In the genomic region with DNA sequence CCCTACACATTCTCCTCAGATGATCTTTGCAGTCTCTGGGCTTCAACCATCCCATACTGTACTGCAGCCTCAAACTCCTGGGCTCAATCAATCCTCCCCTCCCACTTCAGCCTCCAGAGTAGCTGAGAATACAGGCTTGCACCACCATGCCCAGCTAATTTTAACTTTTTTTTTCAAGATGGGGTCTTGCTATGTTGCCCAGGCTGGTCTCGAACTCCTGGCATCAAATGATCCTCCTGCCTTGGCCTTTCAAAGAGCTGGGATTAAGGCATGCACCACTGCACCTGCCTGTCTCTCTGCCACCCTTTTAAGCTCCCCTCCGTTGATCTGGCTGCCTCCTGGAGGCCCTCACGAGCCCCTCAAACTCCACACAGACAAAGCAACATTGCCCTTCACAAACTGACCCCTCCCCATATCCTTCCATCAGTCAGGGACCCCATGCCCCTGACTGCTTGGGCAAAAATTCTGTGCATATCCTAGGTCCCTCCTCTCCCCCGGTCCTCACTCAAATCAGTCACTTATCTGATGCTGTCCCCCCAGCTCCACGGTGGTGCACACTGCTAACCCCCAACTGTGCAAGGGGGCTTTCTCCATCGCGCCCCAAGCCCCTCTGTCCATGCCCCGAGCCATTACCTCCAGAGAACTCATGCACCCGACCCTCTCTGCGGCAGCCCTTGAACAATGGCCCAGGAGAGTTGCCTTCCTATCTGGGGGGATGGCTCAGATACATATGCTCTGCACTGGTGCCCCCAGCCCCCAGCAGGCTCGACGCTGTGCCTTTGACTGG, we compare ENCODE assay signal across 27 cellular contexts.
DNase-seq lines count a peak whose midpoint lies in the region; ATAC-seq, FAIRE-seq and TF ChIP-seq lines count a peak whose summit lies in the region.
"Had no signal": no experiment of that assay in that cellular context is flagged by ENCODE, and none has a peak within 500 bp of the region (broad histone marks: within the 10 kb centered on the region; RNA-seq: fewer than 3 reads in every experiment).

No MANE protein-coding gene starts in this region.

- no peaks in the 10 kb centered on the region for H3K9me1 ChIP-seq in K562 (ENCODE audit: control insufficient read depth, insufficient read depth, low read length)

- H3K27ac ChIP-seq in K562 (ENCODE audit: extremely low read depth, low read depth, low read length), result no peak overlapping the region
- no peak overlapping the region for H3K27ac ChIP-seq in kidney (ENCODE audit: low read depth in 2 of 2, low read length in 2 of 2)
- no peak overlapping the region for H3K27ac ChIP-seq in osteoblast (ENCODE audit: low read depth, low read length)
- no peak overlapping the region for H3K27ac ChIP-seq in smooth muscle cell (ENCODE audit: low read depth)
- no peak overlapping the region for H3K27ac ChIP-seq in foreskin keratinocyte
- H3K27ac ChIP-seq: BLaER1 had no signal

- H3K4me1 ChIP-seq in K562 (replicated peaks in 1 of 2; ENCODE audit: control insufficient read depth in 2 of 2, insufficient read depth in 2 of 2, low read length in 2 of 2) (no peaks in the 10 kb centered on the region), kidney (ENCODE audit: control insufficient read depth in 1 of 2, insufficient read depth in 1 of 2, low read depth in 1 of 2, low read length in 2 of 2) (no peaks in the 10 kb centered on the region), osteoblast (ENCODE audit: insufficient read depth, low read length) (no peaks in the 10 kb centered on the region), smooth muscle cell (ENCODE audit: low read depth) (no peaks in the 10 kb centered on the region), foreskin keratinocyte (no peaks in the 10 kb centered on the region)
- H3K4me1 ChIP-seq: BE2C, BLaER1 had no signal

- H2AFZ ChIP-seq in K562 (ENCODE audit: low read depth, low read length), result no peak overlapping the region
- no peak overlapping the region for H2AFZ ChIP-seq in osteoblast (ENCODE audit: low read length)
- H2AFZ ChIP-seq in smooth muscle cell (ENCODE audit: low read depth), result no peak overlapping the region

- H3K4me3 Mint-ChIP-seq in natural killer cell treated with Interleukin-12 subunit alpha and Interleukin-12 subunit beta and Interleukin-15 and Interleukin-18, amount 100 ng/mL, for 72 hours, result no peak overlapping the region
- H3K4me3 Mint-ChIP-seq in natural killer cell, result no peak overlapping the region
- H3K4me3 Mint-ChIP-seq: CD8-positive, alpha-beta memory T cell had no signal

- FAIRE-seq in K562 (lab: Jason Lieb, UNC), result no peak
- FAIRE-seq in kidney (lab: Jason Lieb, UNC), result no peak
- FAIRE-seq: A204.1, G401.6, GM12891, GM19239 had no signal

- H3K27ac Mint-ChIP-seq in natural killer cell treated with Interleukin-12 subunit alpha and Interleukin-12 subunit beta and Interleukin-15 and Interleukin-18, amount 100 ng/mL, for 72 hours, result no peak overlapping the region
- no peak overlapping the region for H3K27ac Mint-ChIP-seq in natural killer cell
- H3K27ac Mint-ChIP-seq: CD14-positive monocyte; CD4-positive, CD25-positive, alpha-beta regulatory T cell; CD8-positive, alpha-beta memory T cell had no signal

- H4K20me1 ChIP-seq in K562 (replicated peaks; ENCODE audit: control insufficient read depth, insufficient read depth, low read length) (peaks cover 14% of the 10 kb centered on the region; the same call in 1 of the 2 replicates), osteoblast (ENCODE audit: insufficient read depth, low read length) (no peaks in the 10 kb centered on the region), smooth muscle cell (ENCODE audit: low read depth) (no peaks in the 10 kb centered on the region)
- H4K20me1 ChIP-seq: BLaER1 had no signal

- no TSS peak for BruUV-seq in K562 (replicated peaks; lab: Mats Ljungman, UMichigan)

- intact Hi-C loops in natural killer cell (cut with micrococcal nuclease), result no loop called here
- intact Hi-C loops in K562 (cut with micrococcal nuclease), result no loop called here
- intact Hi-C loops in kidney (cut with DNase I), result no loop called here

- H3K4me2 ChIP-seq in K562 (ENCODE audit: insufficient read depth, low read length), result no peak overlapping the region
- no peak overlapping the region for H3K4me2 ChIP-seq in osteoblast (ENCODE audit: insufficient read depth, low read length)
- no peak overlapping the region for H3K4me2 ChIP-seq in smooth muscle cell
- H3K4me2 ChIP-seq: BLaER1 had no signal

- peak; percentile 20 for DNase-seq in natural killer cell treated with Interleukin-12 subunit alpha and Interleukin-12 subunit beta and Interleukin-15 and Interleukin-18, amount 100 ng/mL, for 72 hours (ENCODE audit: low spot score)
- DNase-seq in natural killer cell (no peak), K562 (ENCODE audit: extremely low read depth in 1 of 4, low spot score in 3 of 4) (no peak), kidney (peak; percentile 47), osteoblast (ENCODE audit: insufficient read length, low spot score, missing footprints) (peak; percentile 61), smooth muscle cell (lab: John Stamatoyannopoulos, UW; ENCODE audit: unreplicated experiment) (no peak), foreskin keratinocyte (no peak)
- DNase-seq: 8988T; ACHN; BE2C; C1 segment of cervical spinal cord; CD4-positive, alpha-beta memory T cell; CD4-positive, CD25-positive, alpha-beta regulatory T cell; CD8-positive, alpha-beta memory T cell; COR-L47; DMS 273 treated with DMSO at 0.1 percent for 48 hours; DMS153; DMS53; DMS79; GF-D8 had no signal

- in situ Hi-C loops in K562 (cut with MboI), result no loop called here

- H3K27me3 ChIP-seq in K562 (ENCODE audit: control insufficient read depth in 2 of 2, insufficient read depth in 2 of 2, low read length in 2 of 2), result peaks cover 3 to 15% of the 10 kb centered on the region in 2 experiments; a peak in 4 of 5 replicates
- peaks cover 9% of the 10 kb centered on the region for H3K27me3 ChIP-seq in osteoblast (ENCODE audit: insufficient read depth, low read length)
- peaks cover 12% of the 10 kb centered on the region for H3K27me3 ChIP-seq in smooth muscle cell (ENCODE audit: low read depth)
- H3K27me3 ChIP-seq in foreskin keratinocyte, result no peaks in the 10 kb centered on the region
- H3K27me3 ChIP-seq: BE2C, BLaER1 had no signal

- no peak for TF ChIP-seq POLR2A in K562 (conservative IDR thresholded peaks at IDR 0.05)

- peaks cover 9 to 13% of the 10 kb centered on the region in 2 donors for H3K4me1 Mint-ChIP-seq in natural killer cell treated with Interleukin-12 subunit alpha and Interleukin-12 subunit beta and Interleukin-15 and Interleukin-18, amount 100 ng/mL, for 72 hours (ENCODE audit: low read depth in 2 of 2)
- H3K4me1 Mint-ChIP-seq in natural killer cell, result peaks cover 4 to 5% of the 10 kb centered on the region in 2 donors
- H3K4me1 Mint-ChIP-seq: CD14-positive monocyte had no signal

- 1% methylated on average over 12 of the region's 12 CpGs for WGBS in K562 (ENCODE audit: insufficient coverage, low coverage, missing lambda C conversion rate)
- 82% methylated on average over 12 of the region's 12 CpGs for WGBS in smooth muscle cell (ENCODE audit: low lambda C conversion rate)

- POLR2A ChIA-PET in K562 (lab: Yijun Ruan, JAX), result no interaction called here

- no peak overlapping the region for H3K4me3 ChIP-seq in K562
- H3K4me3 ChIP-seq in kidney (ENCODE audit: low read length in 2 of 2), result no peak overlapping the region
- no peak overlapping the region for H3K4me3 ChIP-seq in osteoblast (ENCODE audit: insufficient read depth, low read length)
- H3K4me3 ChIP-seq in smooth muscle cell, result no peak overlapping the region
- H3K4me3 ChIP-seq: BLaER1 had no signal

- no peak for TF ChIP-seq CTCF in natural killer cell (IDR thresholded peaks at IDR 0.05)
- no peak for TF ChIP-seq CTCF in K562 (IDR thresholded peaks at IDR 0.05 in 2 of 3, conservative IDR thresholded peaks at IDR 0.05 in 1 of 3; ENCODE audit: insufficient read depth in 2 of 3, low read depth in 1 of 3, low read length in 3 of 3)
- TF ChIP-seq CTCF in kidney (IDR thresholded peaks at IDR 0.05; ENCODE audit: borderline replicate concordance, extremely low read depth, insufficient read depth), result no peak
- TF ChIP-seq CTCF in osteoblast (IDR thresholded peaks at IDR 0.05; ENCODE audit: extremely low read depth, low read depth, low read length), result no peak
- no peak for TF ChIP-seq CTCF in smooth muscle cell (IDR thresholded peaks at IDR 0.05; ENCODE audit: borderline replicate concordance, insufficient read depth, poor library complexity, severe bottlenecking)
- no peak for TF ChIP-seq CTCF in foreskin keratinocyte (conservative IDR thresholded peaks at IDR 0.05)

- H3K27me3 Mint-ChIP-seq in natural killer cell treated with Interleukin-12 subunit alpha and Interleukin-12 subunit beta and Interleukin-15 and Interleukin-18, amount 100 ng/mL, for 72 hours, result peaks cover 21 to 30% of the 10 kb centered on the region in 2 donors
- peaks cover 0 to 20% of the 10 kb centered on the region in 2 donors for H3K27me3 Mint-ChIP-seq in natural killer cell (ENCODE audit: low read depth in 2 of 2)

- H3K79me2 ChIP-seq in K562 (ENCODE audit: control insufficient read depth, insufficient read depth, low read length), result no peaks in the 10 kb centered on the region
- H3K79me2 ChIP-seq in osteoblast (ENCODE audit: insufficient read depth, low read length), result no peaks in the 10 kb centered on the region
- no peaks in the 10 kb centered on the region for H3K79me2 ChIP-seq in smooth muscle cell (ENCODE audit: low read depth)

- no peak for TF ChIP-seq EP300 in K562 (IDR thresholded peaks at IDR 0.05; ENCODE audit: low read length)

- no peak overlapping the region for H3K9ac ChIP-seq in K562 (ENCODE audit: insufficient read depth in 1 of 2, low read depth in 2 of 2, low read length in 2 of 2)
- H3K9ac ChIP-seq in kidney (ENCODE audit: low read length in 2 of 2), result no peak overlapping the region
- no peak overlapping the region for H3K9ac ChIP-seq in smooth muscle cell (ENCODE audit: low read depth)
- H3K9ac ChIP-seq: BLaER1 had no signal

- H3K36me3 Mint-ChIP-seq in natural killer cell treated with Interleukin-12 subunit alpha and Interleukin-12 subunit beta and Interleukin-15 and Interleukin-18, amount 100 ng/mL, for 72 hours, result no peaks in the 10 kb centered on the region
- no peaks in the 10 kb centered on the region for H3K36me3 Mint-ChIP-seq in natural killer cell
- H3K36me3 Mint-ChIP-seq: CD14-positive monocyte; CD4-positive, alpha-beta memory T cell; CD4-positive, CD25-positive, alpha-beta regulatory T cell; CD8-positive, alpha-beta memory T cell had no signal

- no peak for TF ChIP-seq RAD21 in K562 (CRISPR knock-in tag; conservative IDR thresholded peaks at IDR 0.05 in 1 of 2, IDR thresholded peaks at IDR 0.05 in 1 of 2)

- ATAC-seq in natural killer cell treated with Interleukin-12 subunit alpha and Interleukin-12 subunit beta and Interleukin-15 and Interleukin-18, amount 100 ng/mL, for 72 hours, result no peak
- no peak for ATAC-seq in natural killer cell
- ATAC-seq in K562, result no peak
- no peak for ATAC-seq in GM21529 (IDR thresholded peaks at IDR 0.05; ENCODE audit: unreplicated experiment)
- ATAC-seq in foreskin keratinocyte, result no peak

- no peaks in the 10 kb centered on the region for H3K9me3 Mint-ChIP-seq in natural killer cell treated with Interleukin-12 subunit alpha and Interleukin-12 subunit beta and Interleukin-15 and Interleukin-18, amount 100 ng/mL, for 72 hours
- H3K9me3 Mint-ChIP-seq in natural killer cell, result no peaks in the 10 kb centered on the region
- H3K9me3 Mint-ChIP-seq: CD14-positive monocyte; CD8-positive, alpha-beta memory T cell had no signal

- H3K36me3 ChIP-seq in K562 (ENCODE audit: control insufficient read depth, insufficient read depth, low read length) (no peaks in the 10 kb centered on the region), kidney (ENCODE audit: control insufficient read depth in 1 of 2, insufficient read depth in 2 of 2, low read length in 2 of 2) (no peaks in the 10 kb centered on the region), osteoblast (ENCODE audit: insufficient read depth, low read length) (no peaks in the 10 kb centered on the region), smooth muscle cell (ENCODE audit: low read depth) (no peaks in the 10 kb centered on the region)
- H3K36me3 ChIP-seq: BE2C, BLaER1 had no signal

- CTCF ChIA-PET in K562 (lab: Yijun Ruan, JAX; ENCODE audit: low intra/inter-chr PET ratio), result no interaction called here

- no peaks in the 10 kb centered on the region for H3F3A ChIP-seq in smooth muscle cell (ENCODE audit: low read depth)

- H3K9me3 ChIP-seq in K562 (replicated peaks; ENCODE audit: control insufficient read depth, insufficient read depth, low read depth, low read length) (no peaks in the 10 kb centered on the region), kidney (ENCODE audit: control insufficient read depth in 1 of 2, low read length in 2 of 2) (no peaks in the 10 kb centered on the region), osteoblast (ENCODE audit: low read depth, low read length) (no peaks in the 10 kb centered on the region), smooth muscle cell (replicated peaks; ENCODE audit: low read depth) (no peaks in the 10 kb centered on the region)
- H3K9me3 ChIP-seq: BE2C, BLaER1 had no signal

Comparison
In these comparisons a context has a peak if more than half of its experiments do, and no peak if none do; other contexts are left out.
1. DNase-seq: peak in natural killer cell treated with Interleukin-12 subunit alpha and Interleukin-12 subunit beta and Interleukin-15 and Interleukin-18, amount 100 ng/mL, for 72 hours (single experiment), kidney (single experiment) and osteoblast (single experiment); none in natural killer cell (single experiment), K562 (0 of 4), smooth muscle cell (single experiment) and foreskin keratinocyte (0 of 2).